ENCODE assay signal across 33 cellular contexts in the genomic region with DNA sequence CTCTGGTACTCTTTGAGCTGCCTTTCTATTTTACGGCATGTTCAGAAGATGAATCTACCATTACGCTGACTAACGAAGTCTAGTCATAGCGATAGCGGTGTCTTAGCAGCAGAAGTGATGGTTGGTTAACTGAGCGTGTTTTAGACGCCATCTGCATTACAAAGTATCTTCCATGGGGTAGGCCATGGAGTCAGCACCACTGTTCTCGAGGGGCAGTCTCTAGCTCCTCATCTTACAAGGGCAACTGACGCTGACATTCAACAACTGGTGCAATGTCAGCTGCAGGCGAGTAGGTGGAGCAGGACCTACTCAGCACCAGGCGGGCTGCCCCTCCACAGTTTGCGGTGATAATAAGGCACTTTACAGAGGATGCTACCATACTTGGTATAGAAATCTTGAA.
DNase-seq lines count a peak whose midpoint lies in the region; ATAC-seq, FAIRE-seq and TF ChIP-seq lines count a peak whose summit lies in the region.
"Had no signal": no experiment of that assay in that cellular context is flagged by ENCODE, and none has a peak within 500 bp of the region (broad histone marks: within the 10 kb centered on the region; RNA-seq: fewer than 3 reads in every experiment).

No MANE protein-coding gene starts in this region.

- peaks cover 40% of the 10 kb centered on the region for H3K27me3 Mint-ChIP-seq in type B pancreatic cell
- H3K27me3 Mint-ChIP-seq: activated naive CD4-positive, alpha-beta T cell treated with anti-CD3 and anti-CD28 coated beads, Interleukin-2, amount 10 ng/mL, durations not matched to agents 7 days and 5 days; brain had no signal

- H3K4me3 ChIP-seq in small intestine (ENCODE audit: low read depth in 1 of 2, low read length in 2 of 2): no peak overlapping the region
- H3K4me3 ChIP-seq: psoas muscle had no signal

- H3K4me3 Mint-ChIP-seq in type B pancreatic cell: no peak overlapping the region
- H3K4me3 Mint-ChIP-seq: activated CD4-positive, alpha-beta memory T cell treated with anti-CD3 and anti-CD28 coated beads for 36 hours; activated naive CD4-positive, alpha-beta T cell treated with anti-CD3 and anti-CD28 coated beads, Interleukin-2, amount 10 ng/mL, durations not matched to agents 7 days and 5 days; activated T-helper 1 cell treated with anti-CD3 and anti-CD28 coated beads, Interleukin-12 subunit alpha, Interleukin-12 subunit beta, Interleukin-2, Interleukin-4 antibody, amounts not matched to agents 30 ng/mL and 10 ng/mL and 1 ng/mL, durations not matched to agents 14 hours and 24 hours and 36 hours; brain; CD4-positive, alpha-beta memory T cell; stimulated activated naive CD8-positive, alpha-beta T cell treated with anti-CD3 and anti-CD28 coated beads, Interleukin-15, Interleukin-2, amounts not matched to agents 100 ng/mL and 50 ng/mL, for 24 hours had no signal

- no peak for FAIRE-seq in small intestine (lab: Jason Lieb, UNC)

- H3K9me3 Mint-ChIP-seq in type B pancreatic cell: no peaks in the 10 kb centered on the region
- H3K9me3 Mint-ChIP-seq: activated CD4-positive, alpha-beta memory T cell treated with anti-CD3 and anti-CD28 coated beads for 36 hours; activated T-helper 1 cell treated with anti-CD3 and anti-CD28 coated beads, Interleukin-12 subunit alpha, Interleukin-12 subunit beta, Interleukin-2, Interleukin-4 antibody, amounts not matched to agents 30 ng/mL and 10 ng/mL and 1 ng/mL, durations not matched to agents 14 hours and 24 hours and 36 hours; brain; stimulated activated naive CD8-positive, alpha-beta T cell treated with anti-CD3 and anti-CD28 coated beads, Interleukin-15, Interleukin-2, amounts not matched to agents 100 ng/mL and 50 ng/mL, for 24 hours had no signal

- no peak overlapping the region for H3K27ac Mint-ChIP-seq in type B pancreatic cell
- H3K27ac Mint-ChIP-seq: activated CD4-positive, alpha-beta memory T cell treated with anti-CD3 and anti-CD28 coated beads for 36 hours; activated naive CD4-positive, alpha-beta T cell treated with anti-CD3 and anti-CD28 coated beads, Interleukin-2, amount 10 ng/mL, durations not matched to agents 7 days and 5 days; activated T-helper 1 cell treated with anti-CD3 and anti-CD28 coated beads, Interleukin-12 subunit alpha, Interleukin-12 subunit beta, Interleukin-2, Interleukin-4 antibody, amounts not matched to agents 30 ng/mL and 10 ng/mL and 1 ng/mL, durations not matched to agents 14 hours and 24 hours and 36 hours; brain; CD4-positive, alpha-beta memory T cell; stimulated activated naive CD8-positive, alpha-beta T cell treated with anti-CD3 and anti-CD28 coated beads, Interleukin-15, Interleukin-2, amounts not matched to agents 100 ng/mL and 50 ng/mL, for 24 hours had no signal

- no peaks in the 10 kb centered on the region for H3K9me3 ChIP-seq in small intestine (ENCODE audit: control insufficient read depth, low read depth)
- H3K9me3 ChIP-seq: neutrophil, psoas muscle had no signal

- no peak for TF ChIP-seq CTCF in type B pancreatic cell (conservative IDR thresholded peaks at IDR 0.05)

- peak; percentile 30 to 41 for ATAC-seq in activated CD4-positive, CD25-positive, alpha-beta regulatory T cell treated with anti-CD3 and anti-CD28 coated beads, Interleukin-2, amount 50 U/mL, for 24 hours
- ATAC-seq in HG02852 (IDR thresholded peaks at IDR 0.05; ENCODE audit: unreplicated experiment) (peak; percentile 92), HG03571 (IDR thresholded peaks at IDR 0.05; ENCODE audit: unreplicated experiment) (peak; percentile 78)
- ATAC-seq: left ventricle myocardium superior, psoas muscle had no signal

- H3K4me1 ChIP-seq in small intestine (ENCODE audit: control insufficient read depth in 2 of 2, insufficient read depth in 1 of 2, low read depth in 1 of 2, low read length in 1 of 2): no peaks in the 10 kb centered on the region
- H3K4me1 ChIP-seq: psoas muscle had no signal

- H3K36me3 ChIP-seq in small intestine (ENCODE audit: control insufficient read depth in 2 of 2, insufficient read depth in 2 of 2, low read length in 2 of 2): no peaks in the 10 kb centered on the region
- H3K36me3 ChIP-seq: neutrophil had no signal

- H3K36me3 Mint-ChIP-seq in type B pancreatic cell: no peaks in the 10 kb centered on the region
- H3K36me3 Mint-ChIP-seq: activated CD4-positive, alpha-beta memory T cell treated with anti-CD3 and anti-CD28 coated beads for 36 hours; activated naive CD4-positive, alpha-beta T cell treated with anti-CD3 and anti-CD28 coated beads, Interleukin-2, amount 10 ng/mL, durations not matched to agents 7 days and 5 days; brain; CD4-positive, alpha-beta memory T cell had no signal

- peaks cover 13% of the 10 kb centered on the region for H3K4me1 Mint-ChIP-seq in type B pancreatic cell (ENCODE audit: unreplicated experiment)
- H3K4me1 Mint-ChIP-seq: activated naive CD4-positive, alpha-beta T cell treated with anti-CD3 and anti-CD28 coated beads, Interleukin-2, amount 10 ng/mL, durations not matched to agents 7 days and 5 days; CD4-positive, alpha-beta memory T cell had no signal

- no peak for DNase-seq in activated CD4-positive, CD25-positive, alpha-beta regulatory T cell (lab: John Stamatoyannopoulos, UW)
- DNase-seq in type B pancreatic cell (ENCODE audit: extremely low spot score, unreplicated experiment): peak; percentile 29
- DNase-seq in DMS79 (lab: John Stamatoyannopoulos, UW): no peak
- no peak for DNase-seq in small intestine
- DNase-seq in NCI-H187 treated with DMSO at 0.1 percent for 48 hours (lab: John Stamatoyannopoulos, UW): no peak
- DNase-seq: activated CD4-positive, alpha-beta memory T cell treated with anti-CD3 and anti-CD28 coated beads for 36 hours; activated CD4-positive, CD25-positive, alpha-beta regulatory T cell treated with anti-CD3 and anti-CD28 coated beads, Interleukin-2, amount 50 U/mL, for 72 hours; activated CD8-positive, alpha-beta memory T cell treated with anti-CD3 and anti-CD28 coated beads, Interleukin-2, amount 50 U/mL, for 4 hours; activated naive CD4-positive, alpha-beta T cell treated with anti-CD3 and anti-CD28 coated beads, Interleukin-2, amount 10 ng/mL, durations not matched to agents 7 days and 5 days; AML-193; CD4-positive, alpha-beta memory T cell; DMS 273 treated with DMSO at 0.1 percent for 48 hours; glutamatergic neuron; H7; islet precursor cell; KBM-7; left ventricle myocardium superior; MM.1S; NCI-H1417 treated with DMSO at 0.1 percent for 48 hours; NCI-H345; NCI-H748 treated with DMSO at 0.1 percent for 48 hours; psoas muscle; stimulated activated CD4-positive, alpha-beta T cell treated with anti-CD3 and anti-CD28 coated beads, Interleukin-15, amount 100 ng/mL, for 24 hours; T-helper 1 cell had no signal

- WGBS in small intestine, 3 donors: 79 to 89% (median 84%) methylated on average over 12 of the region's 12 CpGs

- H3K27ac ChIP-seq in small intestine (ENCODE audit: low read depth in 1 of 2, low read length in 1 of 2): no peak overlapping the region
- H3K27ac ChIP-seq: 22Rv1, epithelial cell of prostate, neutrophil, psoas muscle had no signal

- no peaks in the 10 kb centered on the region for H3K27me3 ChIP-seq in small intestine (ENCODE audit: control insufficient read depth in 2 of 2, insufficient read depth in 2 of 2, low read length in 2 of 2)
- H3K27me3 ChIP-seq: neutrophil had no signal

Comparison
In these comparisons a context has a peak if more than half of its experiments do, and no peak if none do; other contexts are left out.
1. ATAC-seq: peak in every context shown above with its lines; median percentile 92 in HG02852; 78 in HG03571; 36 in activated CD4-positive, CD25-positive, alpha-beta regulatory T cell treated with anti-CD3 and anti-CD28 coated beads, Interleukin-2, amount 50 U/mL, for 24 hours.